35 cellular contexts compared by ENCODE assay signal in genomic region chr3:158479051-158479450, GRCh38.
"Had no signal": no experiment of that assay in that cellular context is flagged by ENCODE, and none has a peak within 500 bp of the region (broad histone marks: within the 10 kb centered on the region; RNA-seq: fewer than 3 reads in every experiment).

No MANE protein-coding gene starts in this region.

- H3K9me3 Mint-ChIP-seq: activated CD4-positive, alpha-beta T cell treated with anti-CD3 and anti-CD28 coated beads, Interleukin-2, amount 10 ng/mL, durations not matched to agents 7 days and 5 days; activated CD8-positive, alpha-beta T cell treated with anti-CD3 and anti-CD28 coated beads for 36 hours; activated naive CD4-positive, alpha-beta T cell treated with anti-CD3 and anti-CD28 coated beads for 36 hours; activated naive CD4-positive, alpha-beta T cell treated with anti-CD3 and anti-CD28 coated beads, Interleukin-2, amount 50 U/mL, for 24 hours; activated naive CD8-positive, alpha-beta T cell treated with anti-CD3 and anti-CD28 coated beads for 36 hours; activated naive CD8-positive, alpha-beta T cell treated with anti-CD3 and anti-CD28 coated beads, Interleukin-2, amount 50 U/mL, for 24 hours; activated T-helper 1 cell treated with anti-CD3 and anti-CD28 coated beads, Interleukin-12 subunit alpha, Interleukin-12 subunit beta, Interleukin-2, Interleukin-4 antibody, amounts not matched to agents 30 ng/mL and 10 ng/mL and 1 ng/mL, durations not matched to agents 14 hours and 24 hours and 36 hours; activated T-helper 2 cell treated with anti-CD3 and anti-CD28 coated beads, Interferon-gamma antibody, Interleukin-2, Interleukin-4, amounts not matched to agents 10 μg/mL and 5 μg/mL and 100 μg/mL, durations not matched to agents 14 hours and 24 hours and 36 hours; dendritic cell treated with granulocyte-macrophage colony-stimulating factor and Interleukin-4, amounts not matched to agents 40 ng/mL and 50 ng/mL, for 4 days; effector memory CD8-positive, alpha-beta T cell; T-helper 2 cell treated with Interferon-gamma antibody and Interleukin-4, amounts not matched to agents 5 μg/mL and 100 μg/mL, for 36 hours had no signal

- H3K4me1 Mint-ChIP-seq: activated CD4-positive, alpha-beta T cell treated with anti-CD3 and anti-CD28 coated beads, Interleukin-2, amount 10 ng/mL, durations not matched to agents 7 days and 5 days; activated CD8-positive, alpha-beta memory T cell treated with anti-CD3 and anti-CD28 coated beads, Interleukin-2, amount 10 ng/mL, durations not matched to agents 7 days and 5 days; activated naive CD4-positive, alpha-beta T cell treated with anti-CD3 and anti-CD28 coated beads, Interleukin-2, amount 50 U/mL, for 24 hours; activated naive CD8-positive, alpha-beta T cell treated with anti-CD3 and anti-CD28 coated beads for 36 hours; activated naive CD8-positive, alpha-beta T cell treated with anti-CD3 and anti-CD28 coated beads, Interleukin-2, amount 50 U/mL, for 24 hours; T-helper 17 cell had no signal

- DNase-seq: activated CD4-positive, alpha-beta T cell treated with anti-CD3 and anti-CD28 coated beads for 1 hour; activated CD4-positive, alpha-beta T cell treated with anti-CD3 and anti-CD28 coated beads for 4 hours; activated CD4-positive, alpha-beta T cell treated with anti-CD3 and anti-CD28 coated beads, Interleukin-2, amount 10 ng/mL, durations not matched to agents 7 days and 5 days; activated CD4-positive, alpha-beta T cell treated with anti-CD3 and anti-CD28 coated beads, Interleukin-2, amount 50 U/mL, for 48 hours; activated CD8-positive, alpha-beta memory T cell treated with anti-CD3 and anti-CD28 coated beads, Interleukin-2, amount 10 ng/mL, durations not matched to agents 7 days and 5 days; activated CD8-positive, alpha-beta memory T cell treated with anti-CD3 and anti-CD28 coated beads, Interleukin-2, amount 50 U/mL, for 4 hours; activated CD8-positive, alpha-beta T cell treated with anti-CD3 and anti-CD28 coated beads for 36 hours; activated effector memory CD4-positive, alpha-beta T cell treated with anti-CD3 and anti-CD28 coated beads, Interleukin-2, amount 50 U/mL, for 16 hours; activated naive CD4-positive, alpha-beta T cell treated with anti-CD3 and anti-CD28 coated beads for 36 hours; activated naive CD8-positive, alpha-beta T cell treated with anti-CD3 and anti-CD28 coated beads for 36 hours; activated naive CD8-positive, alpha-beta T cell treated with anti-CD3 and anti-CD28 coated beads, Interleukin-2, amount 50 U/mL, for 24 hours; activated T-cell treated with anti-CD3 and anti-CD28 coated beads, Interleukin-2, amount 50 U/mL, for 1 hour; activated T-cell treated with anti-CD3 and anti-CD28 coated beads, Interleukin-2, amount 50 U/mL, for 48 hours; adrenal gland; amygdala; aorta; body of pancreas; central memory CD4-positive, alpha-beta T cell; cerebellar nuclear complex; dorsolateral prefrontal cortex; effector memory CD8-positive, alpha-beta T cell; erythroblast; foreskin keratinocyte; heart right ventricle; T-helper 1 cell; T-helper 17 cell; T1000 had no signal

- H3K27ac Mint-ChIP-seq: activated CD4-positive, alpha-beta T cell treated with anti-CD3 and anti-CD28 coated beads, Interleukin-2, amount 10 ng/mL, durations not matched to agents 7 days and 5 days; activated CD8-positive, alpha-beta memory T cell treated with anti-CD3 and anti-CD28 coated beads, Interleukin-2, amount 10 ng/mL, durations not matched to agents 7 days and 5 days; activated CD8-positive, alpha-beta T cell treated with anti-CD3 and anti-CD28 coated beads for 36 hours; activated naive CD4-positive, alpha-beta T cell treated with anti-CD3 and anti-CD28 coated beads for 36 hours; activated naive CD4-positive, alpha-beta T cell treated with anti-CD3 and anti-CD28 coated beads, Interleukin-2, amount 50 U/mL, for 24 hours; activated naive CD8-positive, alpha-beta T cell treated with anti-CD3 and anti-CD28 coated beads for 36 hours; activated naive CD8-positive, alpha-beta T cell treated with anti-CD3 and anti-CD28 coated beads, Interleukin-2, amount 50 U/mL, for 24 hours; activated T-helper 1 cell treated with anti-CD3 and anti-CD28 coated beads, Interleukin-12 subunit alpha, Interleukin-12 subunit beta, Interleukin-2, Interleukin-4 antibody, amounts not matched to agents 30 ng/mL and 10 ng/mL and 1 ng/mL, durations not matched to agents 14 hours and 24 hours and 36 hours; activated T-helper 2 cell treated with anti-CD3 and anti-CD28 coated beads, Interferon-gamma antibody, Interleukin-2, Interleukin-4, amounts not matched to agents 10 μg/mL and 5 μg/mL and 100 μg/mL, durations not matched to agents 14 hours and 24 hours and 36 hours; dendritic cell treated with granulocyte-macrophage colony-stimulating factor and Interleukin-4, amounts not matched to agents 40 ng/mL and 50 ng/mL, for 4 days; effector memory CD8-positive, alpha-beta T cell; T-helper 17 cell; T-helper 2 cell treated with Interferon-gamma antibody and Interleukin-4, amounts not matched to agents 5 μg/mL and 100 μg/mL, for 36 hours had no signal

- H3K27me3 ChIP-seq: adrenal gland, body of pancreas, dorsolateral prefrontal cortex, esophagus muscularis mucosa, foreskin keratinocyte, gastroesophageal sphincter, heart right ventricle had no signal

- H3K36me3 ChIP-seq: adrenal gland, esophagus muscularis mucosa, gastroesophageal sphincter, heart right ventricle had no signal

- H3K9me3 ChIP-seq: adrenal gland, body of pancreas, esophagus muscularis mucosa, gastroesophageal sphincter, heart right ventricle had no signal

- H3K4me3 Mint-ChIP-seq: activated CD4-positive, alpha-beta T cell treated with anti-CD3 and anti-CD28 coated beads, Interleukin-2, amount 10 ng/mL, durations not matched to agents 7 days and 5 days; activated CD8-positive, alpha-beta memory T cell treated with anti-CD3 and anti-CD28 coated beads, Interleukin-2, amount 10 ng/mL, durations not matched to agents 7 days and 5 days; activated CD8-positive, alpha-beta T cell treated with anti-CD3 and anti-CD28 coated beads for 36 hours; activated naive CD4-positive, alpha-beta T cell treated with anti-CD3 and anti-CD28 coated beads for 36 hours; activated naive CD4-positive, alpha-beta T cell treated with anti-CD3 and anti-CD28 coated beads, Interleukin-2, amount 50 U/mL, for 24 hours; activated naive CD8-positive, alpha-beta T cell treated with anti-CD3 and anti-CD28 coated beads for 36 hours; activated naive CD8-positive, alpha-beta T cell treated with anti-CD3 and anti-CD28 coated beads, Interleukin-2, amount 50 U/mL, for 24 hours; activated T-helper 1 cell treated with anti-CD3 and anti-CD28 coated beads, Interleukin-12 subunit alpha, Interleukin-12 subunit beta, Interleukin-2, Interleukin-4 antibody, amounts not matched to agents 30 ng/mL and 10 ng/mL and 1 ng/mL, durations not matched to agents 14 hours and 24 hours and 36 hours; dendritic cell treated with granulocyte-macrophage colony-stimulating factor and Interleukin-4, amounts not matched to agents 40 ng/mL and 50 ng/mL, for 4 days; effector memory CD8-positive, alpha-beta T cell; T-helper 17 cell; T-helper 2 cell treated with Interferon-gamma antibody and Interleukin-4, amounts not matched to agents 5 μg/mL and 100 μg/mL, for 36 hours had no signal

- H3K27me3 Mint-ChIP-seq: activated CD4-positive, alpha-beta T cell treated with anti-CD3 and anti-CD28 coated beads, Interleukin-2, amount 10 ng/mL, durations not matched to agents 7 days and 5 days; activated CD8-positive, alpha-beta memory T cell treated with anti-CD3 and anti-CD28 coated beads, Interleukin-2, amount 10 ng/mL, durations not matched to agents 7 days and 5 days; activated CD8-positive, alpha-beta T cell treated with anti-CD3 and anti-CD28 coated beads for 36 hours; activated naive CD4-positive, alpha-beta T cell treated with anti-CD3 and anti-CD28 coated beads, Interleukin-2, amount 50 U/mL, for 24 hours; activated naive CD8-positive, alpha-beta T cell treated with anti-CD3 and anti-CD28 coated beads for 36 hours; activated naive CD8-positive, alpha-beta T cell treated with anti-CD3 and anti-CD28 coated beads, Interleukin-2, amount 50 U/mL, for 24 hours; dendritic cell treated with granulocyte-macrophage colony-stimulating factor and Interleukin-4, amounts not matched to agents 40 ng/mL and 50 ng/mL, for 4 days; effector memory CD8-positive, alpha-beta T cell; T-helper 17 cell had no signal

- ATAC-seq: activated CD8-positive, alpha-beta memory T cell treated with anti-CD3 and anti-CD28 coated beads, Interleukin-2, amount 10 ng/mL, durations not matched to agents 7 days and 5 days; activated CD8-positive, alpha-beta T cell treated with anti-CD3 and anti-CD28 coated beads for 36 hours; activated naive CD8-positive, alpha-beta T cell treated with anti-CD3 and anti-CD28 coated beads, Interleukin-2, amount 50 U/mL, for 24 hours; body of pancreas; effector memory CD8-positive, alpha-beta T cell; foreskin keratinocyte; gastroesophageal sphincter; heart right ventricle; T-helper 17 cell had no signal

- H3K4me1 ChIP-seq: adrenal gland, body of pancreas, esophagus muscularis mucosa, foreskin keratinocyte, gastroesophageal sphincter had no signal

- H3K27ac ChIP-seq: adrenal gland, body of pancreas, coronary artery, dorsolateral prefrontal cortex, esophagus muscularis mucosa, foreskin keratinocyte, gastroesophageal sphincter, heart right ventricle had no signal

- H3K36me3 Mint-ChIP-seq: activated CD8-positive, alpha-beta memory T cell treated with anti-CD3 and anti-CD28 coated beads, Interleukin-2, amount 10 ng/mL, durations not matched to agents 7 days and 5 days had no signal

- H3K4me3 ChIP-seq: adrenal gland, body of pancreas, coronary artery, dorsolateral prefrontal cortex, esophagus muscularis mucosa, gastroesophageal sphincter, heart right ventricle had no signal
